8 cellular contexts compared by ENCODE assay signal in genomic region chr19:37779139-37780035, GRCh38. TPM values are rescaled to one million over a fixed set of nuclear protein-coding genes. Genes with fewer than 3 reads are reported as not detected.
A peak's percentile ranks its signal among the peaks of the same experiment; 100 is the strongest.
DNase-seq lines count a peak whose midpoint lies in the region; ATAC-seq and TF ChIP-seq lines count a peak whose summit lies in the region.

Gene ZNF573, minus strand, starts transcription at chr19:37779586. Its CDS starts 5,857 bp downstream, at chr19:37773729.

- peaks cover 10% of the 10 kb centered on the region for H3K9me3 Mint-ChIP-seq in progenitor cell of endocrine pancreas (ENCODE audit: low read depth)

- DNase-seq in NCI-H146 treated with DMSO at 0.1 percent for 48 hours (lab: John Stamatoyannopoulos, UW; ENCODE audit: unreplicated experiment) (peak; percentile 77), T-helper 1 cell (peak; percentile 66 to 86 (median 81)), amygdala (lab: John Stamatoyannopoulos, UW) (peak; percentile 45 to 90 (median 78)), left ventricle myocardium superior (peak; percentile 86), progenitor cell of endocrine pancreas (ENCODE audit: low spot score, unreplicated experiment) (peak; percentile 60), ureter (ENCODE audit: low spot score) (peak; percentile 86)

- H3K27ac Mint-ChIP-seq in progenitor cell of endocrine pancreas: peak within 1 kb of the TSS; percentile 97

- H3K4me1 Mint-ChIP-seq in progenitor cell of endocrine pancreas (ENCODE audit: low read depth): peaks cover 6% of the 10 kb centered on the region

- TF ChIP-seq CTCF in GM12873 (IDR thresholded peaks at IDR 0.05; ENCODE audit: insufficient read depth, low read depth, low read length, missing control alignments) (peak; percentile 36), progenitor cell of endocrine pancreas (IDR thresholded peaks at IDR 0.05; ENCODE audit: unreplicated experiment) (peak; percentile 39)

- peaks cover 12% of the 10 kb centered on the region for H3K36me3 Mint-ChIP-seq in progenitor cell of endocrine pancreas (ENCODE audit: insufficient read depth)

- H3K27me3 Mint-ChIP-seq in progenitor cell of endocrine pancreas: no peaks in the 10 kb centered on the region

- peak within 1 kb of the TSS; percentile 97 for H3K4me3 Mint-ChIP-seq in progenitor cell of endocrine pancreas (ENCODE audit: low read depth)

- ATAC-seq in HG02840 (IDR thresholded peaks at IDR 0.05; ENCODE audit: low FRiP score, unreplicated experiment) (peak; percentile 73), left ventricle myocardium superior (peak; percentile 99)

- intact Hi-C loops in left ventricle myocardium superior (cut with micrococcal nuclease): no loop called here

RNA-seq across cellular contexts. Expression of gene ZNF573, which starts in this region (rescaled TPM):
- 10.7 TPM for total RNA-seq in left ventricle myocardium superior
- 12.7 and 17.1 TPM in 2 replicates for total RNA-seq in progenitor cell of endocrine pancreas
- total RNA-seq in ureter: 15.7 TPM

Comparison
In these comparisons a context has a peak if more than half of its experiments do, and no peak if none do; other contexts are left out.
1. Peak in every context shown above with its lines: DNase-seq and ATAC-seq.